12 cellular contexts compared by ENCODE assay signal in genomic region chr3:58324675-58325390, GRCh38. TPM values are rescaled to one million over a fixed set of nuclear protein-coding genes. Genes with fewer than 3 reads are reported as not detected.
DNase-seq lines count a peak whose midpoint lies in the region; ATAC-seq, FAIRE-seq and TF ChIP-seq lines count a peak whose summit lies in the region.
"Had no signal": no experiment of that assay in that cellular context is flagged by ENCODE, and none has a peak within 500 bp of the region (broad histone marks: within the 10 kb centered on the region; RNA-seq: fewer than 3 reads in every experiment).

No MANE protein-coding gene starts in this region.

- ATAC-seq in Right ventricle myocardium superior (ENCODE audit: poor library complexity): no peak
- peak; percentile 8 for ATAC-seq in mucosa of descending colon
- no peak for ATAC-seq in GM19455 (IDR thresholded peaks at IDR 0.05; ENCODE audit: unreplicated experiment)

- H3K27me3 ChIP-seq in right atrium auricular region (no peaks in the 10 kb centered on the region), adipocyte (replicated peaks; ENCODE audit: control insufficient read depth, insufficient read depth, low read length) (no peaks in the 10 kb centered on the region), vagina (no peaks in the 10 kb centered on the region)

- H3K27ac ChIP-seq in right atrium auricular region (peak overlapping the region; percentile 23 to 30), vagina (peak overlapping the region; percentile 35)
- H3K27ac ChIP-seq: HL-60 had no signal

- no peak for TF ChIP-seq POLR2A in vagina (IDR thresholded peaks at IDR 0.05)

- no peak for DNase-seq in right atrium auricular region (ENCODE audit: low spot score)
- no peak for DNase-seq in Right ventricle myocardium superior
- no peak for DNase-seq in adipocyte (ENCODE audit: low read depth)
- no peak for DNase-seq in mucosa of descending colon
- DNase-seq in vagina (ENCODE audit: extremely low spot score in 2 of 2): no peak
- DNase-seq in D721Med (ENCODE audit: insufficient read length, low spot score): no peak
- DNase-seq in NCI-H1436 treated with DMSO at 0.1 percent for 48 hours (lab: John Stamatoyannopoulos, UW): no peak
- DNase-seq: C1 segment of cervical spinal cord, NCI-H1417 treated with DMSO at 0.1 percent for 48 hours, NCI-H774 had no signal

- intact Hi-C loops in Right ventricle myocardium superior (cut with DNase I): no loop called here
- intact Hi-C loops in mucosa of descending colon (cut with DNase I, micrococcal nuclease): loop anchor here (5.0 kb wide), 2 partner anchors 87 to 92 kb away; no protein-coding TSS in a partner anchor
- intact Hi-C loops in vagina (cut with DNase I): loop anchor here (5.0 to 10.0 kb wide), 2 partner anchors 87 to 210 kb away; partner anchors contain the start of gene ACOX2

- H3K4me1 ChIP-seq in right atrium auricular region (peaks cover 0 to 10% of the 10 kb centered on the region in 2 donors), adipocyte (ENCODE audit: control insufficient read depth, insufficient read depth, low read length) (peaks cover 35% of the 10 kb centered on the region), mucosa of descending colon (ENCODE audit: low read depth) (peaks cover 12% of the 10 kb centered on the region), vagina (peaks cover 12% of the 10 kb centered on the region)

- H3K36me3 ChIP-seq in right atrium auricular region (no peaks in the 10 kb centered on the region), adipocyte (ENCODE audit: control insufficient read depth, insufficient read depth, low read length, severe bottlenecking) (peaks cover 11% of the 10 kb centered on the region), mucosa of descending colon (ENCODE audit: low read depth) (no peaks in the 10 kb centered on the region), vagina (no peaks in the 10 kb centered on the region)

- TF ChIP-seq CTCF in right atrium auricular region (IDR thresholded peaks at IDR 0.05): no peak
- TF ChIP-seq CTCF in mucosa of descending colon (IDR thresholded peaks at IDR 0.05): no peak
- TF ChIP-seq CTCF in vagina (IDR thresholded peaks at IDR 0.05): no peak
- TF ChIP-seq CTCF in D721Med (IDR thresholded peaks at IDR 0.05; ENCODE audit: insufficient read depth, missing control alignments): no peak

- no peaks in the 10 kb centered on the region for H3K9me3 ChIP-seq in right atrium auricular region
- H3K9me3 ChIP-seq in adipocyte (ENCODE audit: control insufficient read depth, low read length): no peaks in the 10 kb centered on the region
- no peaks in the 10 kb centered on the region for H3K9me3 ChIP-seq in mucosa of descending colon
- no peaks in the 10 kb centered on the region for H3K9me3 ChIP-seq in vagina

- H3K9ac ChIP-seq in adipocyte (ENCODE audit: low read length): peak overlapping the region; percentile 29

- H3K4me3 ChIP-seq in right atrium auricular region: no peak overlapping the region
- H3K4me3 ChIP-seq in adipocyte (ENCODE audit: low read length): no peak overlapping the region
- H3K4me3 ChIP-seq in mucosa of descending colon: no peak overlapping the region
- H3K4me3 ChIP-seq in vagina: no peak overlapping the region

- no peak for FAIRE-seq in D721Med (lab: Jason Lieb, UNC)

RNA-seq across cellular contexts. Expression of gene PXK, which starts 7.9 kb away (rescaled TPM):
- total RNA-seq in right atrium auricular region (10 to 100 TPM; 18.3 to 22.5 TPM), Right ventricle myocardium superior (12.0 TPM), mucosa of descending colon (10 to 100 TPM; 14.5 to 33.4 (median 19.5) TPM), vagina (59.9 TPM)

RNA-seq across cellular contexts. Expression of gene HTD2, which starts 18.5 kb away (rescaled TPM):
- total RNA-seq in right atrium auricular region: 10 to 100 TPM; 12.1 to 14.7 TPM
- 12.0 TPM for total RNA-seq in Right ventricle myocardium superior
- 10 to 100 TPM in 2 of 3 donors, 1 to 10 TPM in 1; 9.7 to 13.7 (median 10.9) TPM for total RNA-seq in mucosa of descending colon
- total RNA-seq in vagina: 3.7 TPM

RNA-seq across cellular contexts. Expression of gene RPP14, which starts 18.8 kb away (rescaled TPM):
- total RNA-seq in right atrium auricular region: 10 to 100 TPM in 1 of 2 donors, 1 to 10 TPM in 1; 10.0 to 10.9 TPM
- total RNA-seq in Right ventricle myocardium superior: 22.5 TPM
- 10 to 100 TPM; 18.9 to 24.7 (median 22.3) TPM for total RNA-seq in mucosa of descending colon
- 16.9 TPM for total RNA-seq in vagina
